ENCODE assay signal across 21 cellular contexts in genomic region chr12:88782357-88782756, GRCh38.
DNase-seq lines count a peak whose midpoint lies in the region; ATAC-seq and TF ChIP-seq lines count a peak whose summit lies in the region.
"Had no signal": no experiment of that assay in that cellular context is flagged by ENCODE, and none has a peak within 500 bp of the region (broad histone marks: within the 10 kb centered on the region; RNA-seq: fewer than 3 reads in every experiment).

No MANE protein-coding gene starts in this region.

- no peak for DNase-seq in MCF 10A (ENCODE audit: unreplicated experiment)
- no peak for DNase-seq in breast epithelium (ENCODE audit: low spot score in 2 of 2)
- no peak for DNase-seq in SK-N-MC (ENCODE audit: low read depth, low spot score)
- peak; percentile 51 for DNase-seq in fibroblast of peridontal ligament (ENCODE audit: extremely low read depth)
- DNase-seq in C1 segment of cervical spinal cord (lab: John Stamatoyannopoulos, UW) = no peak
- no peak for DNase-seq in NCI-H446 (lab: John Stamatoyannopoulos, UW)
- no peak for DNase-seq in NCI-H1417 treated with DMSO at 0.1 percent for 48 hours (lab: John Stamatoyannopoulos, UW)
- DNase-seq: 8988T; BE2C; CD4-positive, CD25-positive, alpha-beta regulatory T cell; DMS79; NCI-H1092 treated with DMSO at 0.1 percent for 48 hours; NCI-H146; NCI-H2029; NCI-H524; NCI-H82; SIG-M5 had no signal

- H3K9ac ChIP-seq in SK-N-MC (ENCODE audit: insufficient read length) = peak overlapping the region; percentile 11

- H3K4me3 ChIP-seq in breast epithelium = no peak overlapping the region
- peak overlapping the region; percentile 23 for H3K4me3 ChIP-seq in SK-N-MC
- H3K4me3 ChIP-seq: K562 had no signal

- no peaks in the 10 kb centered on the region for H3K27me3 ChIP-seq in breast epithelium
- H3K27me3 ChIP-seq: BE2C had no signal

- H3K36me3 Mint-ChIP-seq in MCF 10A (ENCODE audit: insufficient read depth, unreplicated experiment) = no peaks in the 10 kb centered on the region
- H3K36me3 Mint-ChIP-seq: CD4-positive, CD25-positive, alpha-beta regulatory T cell had no signal

- H3K9me3 ChIP-seq in breast epithelium (no peaks in the 10 kb centered on the region), SK-N-MC (ENCODE audit: low read depth, low read length) (no peaks in the 10 kb centered on the region)
- H3K9me3 ChIP-seq: BE2C had no signal

- POLR2A ChIA-PET in MCF 10A (lab: Yijun Ruan, JAX) = interaction anchor here (0.6 kb wide), 2 partner anchors 143 to 470 kb away, joined by 3 to 4 read pairs; no protein-coding TSS in a partner anchor

- no TSS peak for BruUV-seq in MCF 10A (replicated peaks; lab: Mats Ljungman, UMichigan)

- H3K27ac ChIP-seq in breast epithelium (no peak overlapping the region), SK-N-MC (peak overlapping the region; percentile 88)

- H3K9me3 Mint-ChIP-seq in MCF 10A (ENCODE audit: unreplicated experiment) = no peaks in the 10 kb centered on the region
- H3K9me3 Mint-ChIP-seq: T-helper 1 cell treated with Interleukin-12 subunit alpha and Interleukin-12 subunit beta and Interleukin-4 antibody, amounts not matched to agents 30 μg/mL and 1 μg/mL, for 36 hours had no signal

- intact Hi-C loops in MCF 10A (cut with micrococcal nuclease) (no loop called here), breast epithelium (cut with DNase I; ENCODE audit: low total_unique reads) (no loop called here)

- no peak for TF ChIP-seq POLR2A in breast epithelium (IDR thresholded peaks at IDR 0.05)

- H3K4me1 Mint-ChIP-seq in MCF 10A (ENCODE audit: insufficient read depth, unreplicated experiment) = no peaks in the 10 kb centered on the region
- H3K4me1 Mint-ChIP-seq: CD4-positive, CD25-positive, alpha-beta regulatory T cell had no signal

- TF ChIP-seq CTCF in MCF 10A (IDR thresholded peaks at IDR 0.05; ENCODE audit: unreplicated experiment) (no peak), breast epithelium (IDR thresholded peaks at IDR 0.05) (no peak)

- H3K36me3 ChIP-seq in breast epithelium (no peaks in the 10 kb centered on the region), SK-N-MC (ENCODE audit: insufficient read depth, low read length) (no peaks in the 10 kb centered on the region)
- H3K36me3 ChIP-seq: BE2C had no signal

- CTCF ChIA-PET in MCF 10A (lab: Yijun Ruan, JAX) = no interaction called here

- no peak for ATAC-seq in HG02763 (IDR thresholded peaks at IDR 0.05; ENCODE audit: unreplicated experiment)
- ATAC-seq: K562, Panc1 had no signal

- no peaks in the 10 kb centered on the region for H3K27me3 Mint-ChIP-seq in MCF 10A (ENCODE audit: insufficient read depth, unreplicated experiment)

- no peaks in the 10 kb centered on the region for H3K4me1 ChIP-seq in breast epithelium
- H3K4me1 ChIP-seq: BE2C had no signal

- peak overlapping the region; percentile 3 for H3K27ac Mint-ChIP-seq in MCF 10A (ENCODE audit: low read depth, unreplicated experiment)
- H3K27ac Mint-ChIP-seq: CD4-positive, CD25-positive, alpha-beta regulatory T cell; T-helper 1 cell treated with Interleukin-12 subunit alpha and Interleukin-12 subunit beta and Interleukin-4 antibody, amounts not matched to agents 30 μg/mL and 1 μg/mL, for 36 hours had no signal

- no peak overlapping the region for H3K4me3 Mint-ChIP-seq in MCF 10A (ENCODE audit: unreplicated experiment)
- H3K4me3 Mint-ChIP-seq: CD4-positive, CD25-positive, alpha-beta regulatory T cell; T-helper 1 cell treated with Interleukin-12 subunit alpha and Interleukin-12 subunit beta and Interleukin-4 antibody, amounts not matched to agents 30 μg/mL and 1 μg/mL, for 36 hours had no signal
